1 cellular context compared by ENCODE assay signal in the genomic region with DNA sequence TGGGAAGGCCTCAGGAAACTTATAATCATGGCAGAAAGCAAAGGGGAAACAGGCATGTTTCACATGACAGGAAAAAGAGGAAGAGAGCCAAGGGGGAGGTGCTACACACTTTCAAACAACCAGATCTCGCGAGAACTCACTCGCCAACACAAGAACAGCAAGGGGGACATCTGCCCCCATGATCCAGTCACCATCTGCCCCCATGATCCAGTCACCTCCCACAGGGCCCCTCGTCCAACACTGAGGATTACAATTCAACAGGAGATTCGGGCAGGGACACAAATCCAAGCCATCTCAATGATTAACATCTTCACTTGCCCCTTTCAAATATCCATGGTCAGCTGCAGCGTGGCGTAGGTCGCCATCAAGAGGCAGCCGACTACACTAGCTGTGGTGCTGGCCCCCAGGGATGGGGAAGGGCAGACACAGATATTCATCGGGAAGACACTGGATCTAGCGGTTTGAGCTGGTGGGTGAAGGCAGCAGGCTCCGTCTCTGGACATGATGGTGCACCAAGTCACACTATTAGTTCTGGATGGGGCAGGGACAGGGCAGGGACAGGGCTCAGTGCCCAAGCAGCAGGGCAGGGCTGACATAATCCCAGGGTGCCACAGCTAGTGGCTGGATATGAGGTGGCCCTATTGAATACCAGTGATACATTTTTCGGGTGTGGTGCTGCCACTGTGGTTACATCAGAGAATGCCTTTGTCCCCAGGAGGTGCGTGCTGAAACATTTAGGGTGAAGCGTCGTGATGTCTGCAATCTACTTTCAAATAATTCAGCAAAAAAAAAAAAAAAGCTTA.
A peak's percentile ranks its signal among the peaks of the same experiment; 100 is the strongest.
TF ChIP-seq lines count a peak whose summit lies in the region.

No MANE protein-coding gene starts in this region.

TF ChIP-seq in K562, 482 proteins besides CTCF, POLR2A, EP300 and RAD21 (continued from another document and continues in another):
- TF ChIP-seq, protein P1, sequence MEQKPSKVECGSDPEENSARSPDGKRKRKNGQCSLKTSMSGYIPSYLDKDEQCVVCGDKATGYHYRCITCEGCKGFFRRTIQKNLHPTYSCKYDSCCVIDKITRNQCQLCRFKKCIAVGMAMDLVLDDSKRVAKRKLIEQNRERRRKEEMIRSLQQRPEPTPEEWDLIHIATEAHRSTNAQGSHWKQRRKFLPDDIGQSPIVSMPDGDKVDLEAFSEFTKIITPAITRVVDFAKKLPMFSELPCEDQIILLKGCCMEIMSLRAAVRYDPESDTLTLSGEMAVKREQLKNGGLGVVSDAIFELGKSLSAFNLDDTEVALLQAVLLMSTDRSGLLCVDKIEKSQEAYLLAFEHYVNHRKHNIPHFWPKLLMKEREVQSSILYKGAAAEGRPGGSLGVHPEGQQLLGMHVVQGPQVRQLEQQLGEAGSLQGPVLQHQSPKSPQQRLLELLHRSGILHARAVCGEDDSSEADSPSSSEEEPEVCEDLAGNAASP (IDR thresholded peaks at IDR 0.05): no peak
- TF ChIP-seq, protein P2, sequence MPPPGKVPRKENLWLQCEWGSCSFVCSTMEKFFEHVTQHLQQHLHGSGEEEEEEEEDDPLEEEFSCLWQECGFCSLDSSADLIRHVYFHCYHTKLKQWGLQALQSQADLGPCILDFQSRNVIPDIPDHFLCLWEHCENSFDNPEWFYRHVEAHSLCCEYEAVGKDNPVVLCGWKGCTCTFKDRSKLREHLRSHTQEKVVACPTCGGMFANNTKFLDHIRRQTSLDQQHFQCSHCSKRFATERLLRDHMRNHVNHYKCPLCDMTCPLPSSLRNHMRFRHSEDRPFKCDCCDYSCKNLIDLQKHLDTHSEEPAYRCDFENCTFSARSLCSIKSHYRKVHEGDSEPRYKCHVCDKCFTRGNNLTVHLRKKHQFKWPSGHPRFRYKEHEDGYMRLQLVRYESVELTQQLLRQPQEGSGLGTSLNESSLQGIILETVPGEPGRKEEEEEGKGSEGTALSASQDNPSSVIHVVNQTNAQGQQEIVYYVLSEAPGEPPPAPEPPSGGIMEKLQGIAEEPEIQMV (tag; conservative IDR thresholded peaks at IDR 0.05; ENCODE audit: low read depth): no peak
- TF ChIP-seq NR1H2 (CRISPR knock-in tag; IDR thresholded peaks at IDR 0.05) (no peak), NFXL1 (CRISPR knock-in tag; IDR thresholded peaks at IDR 0.05) (no peak), NONO (IDR thresholded peaks at IDR 0.05; ENCODE audit: low read depth in 2 of 2, low read length in 1 of 2) (no peak), BHLHE40 (IDR thresholded peaks at IDR 0.05; ENCODE audit: low read length) (no peak), OTX1 (CRISPR knock-in tag; IDR thresholded peaks at IDR 0.05) (no peak), ETV6 (IDR thresholded peaks at IDR 0.05; ENCODE audit: borderline replicate concordance in 1 of 2, low read depth in 2 of 2, low read length in 1 of 2) (no peak), ETV6 (CRISPR knock-in tag; IDR thresholded peaks at IDR 0.05; ENCODE audit: borderline replicate concordance) (no peak), NR2C1 (IDR thresholded peaks at IDR 0.05) (0 out of 2 replicates have a peak, but pooled peaks have one; percentile 13), NR2C1 (tag; IDR thresholded peaks at IDR 0.05) (peak; percentile 56), SMARCE1 (IDR thresholded peaks at IDR 0.05) (0 out of 2 replicates have a peak, but pooled peaks have one; percentile 34), MTA3 (IDR thresholded peaks at IDR 0.05; ENCODE audit: borderline replicate concordance) (peak; percentile 30; the same call in 1 of the 2 replicates), POLR2B (IDR thresholded peaks at IDR 0.05; ENCODE audit: low read depth, partially characterized antibody) (no peak), HOXB6 (CRISPR knock-in tag; IDR thresholded peaks at IDR 0.05; ENCODE audit: borderline replicate concordance) (0 out of 2 replicates have a peak, but pooled peaks have one; percentile 24), ZNF197 (CRISPR knock-in tag; IDR thresholded peaks at IDR 0.05; ENCODE audit: low read depth) (no peak; the same call in 1 of the 2 replicates)
- TF ChIP-seq, protein P3, sequence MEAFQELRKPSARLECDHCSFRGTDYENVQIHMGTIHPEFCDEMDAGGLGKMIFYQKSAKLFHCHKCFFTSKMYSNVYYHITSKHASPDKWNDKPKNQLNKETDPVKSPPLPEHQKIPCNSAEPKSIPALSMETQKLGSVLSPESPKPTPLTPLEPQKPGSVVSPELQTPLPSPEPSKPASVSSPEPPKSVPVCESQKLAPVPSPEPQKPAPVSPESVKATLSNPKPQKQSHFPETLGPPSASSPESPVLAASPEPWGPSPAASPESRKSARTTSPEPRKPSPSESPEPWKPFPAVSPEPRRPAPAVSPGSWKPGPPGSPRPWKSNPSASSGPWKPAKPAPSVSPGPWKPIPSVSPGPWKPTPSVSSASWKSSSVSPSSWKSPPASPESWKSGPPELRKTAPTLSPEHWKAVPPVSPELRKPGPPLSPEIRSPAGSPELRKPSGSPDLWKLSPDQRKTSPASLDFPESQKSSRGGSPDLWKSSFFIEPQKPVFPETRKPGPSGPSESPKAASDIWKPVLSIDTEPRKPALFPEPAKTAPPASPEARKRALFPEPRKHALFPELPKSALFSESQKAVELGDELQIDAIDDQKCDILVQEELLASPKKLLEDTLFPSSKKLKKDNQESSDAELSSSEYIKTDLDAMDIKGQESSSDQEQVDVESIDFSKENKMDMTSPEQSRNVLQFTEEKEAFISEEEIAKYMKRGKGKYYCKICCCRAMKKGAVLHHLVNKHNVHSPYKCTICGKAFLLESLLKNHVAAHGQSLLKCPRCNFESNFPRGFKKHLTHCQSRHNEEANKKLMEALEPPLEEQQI (IDR thresholded peaks at IDR 0.05): peak; percentile 85
- TF ChIP-seq, protein P4, sequence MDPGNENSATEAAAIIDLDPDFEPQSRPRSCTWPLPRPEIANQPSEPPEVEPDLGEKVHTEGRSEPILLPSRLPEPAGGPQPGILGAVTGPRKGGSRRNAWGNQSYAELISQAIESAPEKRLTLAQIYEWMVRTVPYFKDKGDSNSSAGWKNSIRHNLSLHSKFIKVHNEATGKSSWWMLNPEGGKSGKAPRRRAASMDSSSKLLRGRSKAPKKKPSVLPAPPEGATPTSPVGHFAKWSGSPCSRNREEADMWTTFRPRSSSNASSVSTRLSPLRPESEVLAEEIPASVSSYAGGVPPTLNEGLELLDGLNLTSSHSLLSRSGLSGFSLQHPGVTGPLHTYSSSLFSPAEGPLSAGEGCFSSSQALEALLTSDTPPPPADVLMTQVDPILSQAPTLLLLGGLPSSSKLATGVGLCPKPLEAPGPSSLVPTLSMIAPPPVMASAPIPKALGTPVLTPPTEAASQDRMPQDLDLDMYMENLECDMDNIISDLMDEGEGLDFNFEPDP (CRISPR knock-in tag; IDR thresholded peaks at IDR 0.05): peak; percentile 79; the same call in 1 of the 2 replicates
- TF ChIP-seq, protein P5, sequence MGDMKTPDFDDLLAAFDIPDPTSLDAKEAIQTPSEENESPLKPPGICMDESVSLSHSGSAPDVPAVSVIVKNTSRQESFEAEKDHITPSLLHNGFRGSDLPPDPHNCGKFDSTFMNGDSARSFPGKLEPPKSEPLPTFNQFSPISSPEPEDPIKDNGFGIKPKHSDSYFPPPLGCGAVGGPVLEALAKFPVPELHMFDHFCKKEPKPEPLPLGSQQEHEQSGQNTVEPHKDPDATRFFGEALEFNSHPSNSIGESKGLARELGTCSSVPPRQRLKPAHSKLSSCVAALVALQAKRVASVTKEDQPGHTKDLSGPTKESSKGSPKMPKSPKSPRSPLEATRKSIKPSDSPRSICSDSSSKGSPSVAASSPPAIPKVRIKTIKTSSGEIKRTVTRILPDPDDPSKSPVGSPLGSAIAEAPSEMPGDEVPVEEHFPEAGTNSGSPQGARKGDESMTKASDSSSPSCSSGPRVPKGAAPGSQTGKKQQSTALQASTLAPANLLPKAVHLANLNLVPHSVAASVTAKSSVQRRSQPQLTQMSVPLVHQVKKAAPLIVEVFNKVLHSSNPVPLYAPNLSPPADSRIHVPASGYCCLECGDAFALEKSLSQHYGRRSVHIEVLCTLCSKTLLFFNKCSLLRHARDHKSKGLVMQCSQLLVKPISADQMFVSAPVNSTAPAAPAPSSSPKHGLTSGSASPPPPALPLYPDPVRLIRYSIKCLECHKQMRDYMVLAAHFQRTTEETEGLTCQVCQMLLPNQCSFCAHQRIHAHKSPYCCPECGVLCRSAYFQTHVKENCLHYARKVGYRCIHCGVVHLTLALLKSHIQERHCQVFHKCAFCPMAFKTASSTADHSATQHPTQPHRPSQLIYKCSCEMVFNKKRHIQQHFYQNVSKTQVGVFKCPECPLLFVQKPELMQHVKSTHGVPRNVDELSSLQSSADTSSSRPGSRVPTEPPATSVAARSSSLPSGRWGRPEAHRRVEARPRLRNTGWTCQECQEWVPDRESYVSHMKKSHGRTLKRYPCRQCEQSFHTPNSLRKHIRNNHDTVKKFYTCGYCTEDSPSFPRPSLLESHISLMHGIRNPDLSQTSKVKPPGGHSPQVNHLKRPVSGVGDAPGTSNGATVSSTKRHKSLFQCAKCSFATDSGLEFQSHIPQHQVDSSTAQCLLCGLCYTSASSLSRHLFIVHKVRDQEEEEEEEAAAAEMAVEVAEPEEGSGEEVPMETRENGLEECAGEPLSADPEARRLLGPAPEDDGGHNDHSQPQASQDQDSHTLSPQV (IDR thresholded peaks at IDR 0.05): peak; percentile 77; the same call in 1 of the 2 replicates
- TF ChIP-seq, protein P6, sequence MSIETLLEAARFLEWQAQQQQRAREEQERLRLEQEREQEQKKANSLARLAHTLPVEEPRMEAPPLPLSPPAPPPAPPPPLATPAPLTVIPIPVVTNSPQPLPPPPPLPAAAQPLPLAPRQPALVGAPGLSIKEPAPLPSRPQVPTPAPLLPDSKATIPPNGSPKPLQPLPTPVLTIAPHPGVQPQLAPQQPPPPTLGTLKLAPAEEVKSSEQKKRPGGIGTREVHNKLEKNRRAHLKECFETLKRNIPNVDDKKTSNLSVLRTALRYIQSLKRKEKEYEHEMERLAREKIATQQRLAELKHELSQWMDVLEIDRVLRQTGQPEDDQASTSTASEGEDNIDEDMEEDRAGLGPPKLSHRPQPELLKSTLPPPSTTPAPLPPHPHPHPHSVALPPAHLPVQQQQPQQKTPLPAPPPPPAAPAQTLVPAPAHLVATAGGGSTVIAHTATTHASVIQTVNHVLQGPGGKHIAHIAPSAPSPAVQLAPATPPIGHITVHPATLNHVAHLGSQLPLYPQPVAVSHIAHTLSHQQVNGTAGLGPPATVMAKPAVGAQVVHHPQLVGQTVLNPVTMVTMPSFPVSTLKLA (conservative IDR thresholded peaks at IDR 0.05): peak; percentile 45 to 52; a peak in 1 of 4 replicates
- TF ChIP-seq, protein P7, sequence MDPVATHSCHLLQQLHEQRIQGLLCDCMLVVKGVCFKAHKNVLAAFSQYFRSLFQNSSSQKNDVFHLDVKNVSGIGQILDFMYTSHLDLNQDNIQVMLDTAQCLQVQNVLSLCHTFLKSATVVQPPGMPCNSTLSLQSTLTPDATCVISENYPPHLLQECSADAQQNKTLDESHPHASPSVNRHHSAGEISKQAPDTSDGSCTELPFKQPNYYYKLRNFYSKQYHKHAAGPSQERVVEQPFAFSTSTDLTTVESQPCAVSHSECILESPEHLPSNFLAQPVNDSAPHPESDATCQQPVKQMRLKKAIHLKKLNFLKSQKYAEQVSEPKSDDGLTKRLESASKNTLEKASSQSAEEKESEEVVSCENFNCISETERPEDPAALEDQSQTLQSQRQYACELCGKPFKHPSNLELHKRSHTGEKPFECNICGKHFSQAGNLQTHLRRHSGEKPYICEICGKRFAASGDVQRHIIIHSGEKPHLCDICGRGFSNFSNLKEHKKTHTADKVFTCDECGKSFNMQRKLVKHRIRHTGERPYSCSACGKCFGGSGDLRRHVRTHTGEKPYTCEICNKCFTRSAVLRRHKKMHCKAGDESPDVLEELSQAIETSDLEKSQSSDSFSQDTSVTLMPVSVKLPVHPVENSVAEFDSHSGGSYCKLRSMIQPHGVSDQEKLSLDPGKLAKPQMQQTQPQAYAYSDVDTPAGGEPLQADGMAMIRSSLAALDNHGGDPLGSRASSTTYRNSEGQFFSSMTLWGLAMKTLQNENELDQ (CRISPR knock-in tag; IDR thresholded peaks at IDR 0.05; ENCODE audit: borderline replicate concordance): no peak
- TF ChIP-seq, protein P8, sequence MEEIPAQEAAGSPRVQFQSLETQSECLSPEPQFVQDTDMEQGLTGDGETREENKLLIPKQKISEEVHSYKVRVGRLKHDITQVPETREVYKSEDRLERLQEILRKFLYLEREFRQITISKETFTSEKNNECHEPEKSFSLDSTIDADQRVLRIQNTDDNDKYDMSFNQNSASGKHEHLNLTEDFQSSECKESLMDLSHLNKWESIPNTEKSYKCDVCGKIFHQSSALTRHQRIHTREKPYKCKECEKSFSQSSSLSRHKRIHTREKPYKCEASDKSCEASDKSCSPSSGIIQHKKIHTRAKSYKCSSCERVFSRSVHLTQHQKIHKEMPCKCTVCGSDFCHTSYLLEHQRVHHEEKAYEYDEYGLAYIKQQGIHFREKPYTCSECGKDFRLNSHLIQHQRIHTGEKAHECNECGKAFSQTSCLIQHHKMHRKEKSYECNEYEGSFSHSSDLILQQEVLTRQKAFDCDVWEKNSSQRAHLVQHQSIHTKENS (CRISPR knock-in tag; IDR thresholded peaks at IDR 0.05): no peak
- TF ChIP-seq, protein P9, sequence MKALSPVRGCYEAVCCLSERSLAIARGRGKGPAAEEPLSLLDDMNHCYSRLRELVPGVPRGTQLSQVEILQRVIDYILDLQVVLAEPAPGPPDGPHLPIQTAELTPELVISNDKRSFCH (CRISPR knock-in tag; IDR thresholded peaks at IDR 0.05): no peak
- TF ChIP-seq, protein P9 (tag; IDR thresholded peaks at IDR 0.05): peak; percentile 42; the same call in 1 of the 2 replicates
- TF ChIP-seq, protein P10, sequence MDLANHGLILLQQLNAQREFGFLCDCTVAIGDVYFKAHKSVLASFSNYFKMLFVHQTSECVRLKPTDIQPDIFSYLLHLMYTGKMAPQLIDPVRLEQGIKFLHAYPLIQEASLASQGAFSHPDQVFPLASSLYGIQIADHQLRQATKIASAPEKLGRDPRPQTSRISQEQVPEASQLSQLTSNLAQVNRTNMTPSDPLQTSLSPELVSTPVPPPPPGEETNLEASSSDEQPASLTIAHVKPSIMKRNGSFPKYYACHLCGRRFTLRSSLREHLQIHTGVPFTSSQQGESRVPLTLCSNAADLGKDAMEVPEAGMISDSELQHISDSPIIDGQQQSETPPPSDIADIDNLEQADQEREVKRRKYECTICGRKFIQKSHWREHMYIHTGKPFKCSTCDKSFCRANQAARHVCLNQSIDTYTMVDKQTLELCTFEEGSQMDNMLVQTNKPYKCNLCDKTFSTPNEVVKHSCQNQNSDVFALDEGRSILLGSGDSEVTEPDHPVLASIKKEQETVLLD (IDR thresholded peaks at IDR 0.05): peak; percentile 27; the same call in 1 of the 2 replicates
